In the genomic region with DNA sequence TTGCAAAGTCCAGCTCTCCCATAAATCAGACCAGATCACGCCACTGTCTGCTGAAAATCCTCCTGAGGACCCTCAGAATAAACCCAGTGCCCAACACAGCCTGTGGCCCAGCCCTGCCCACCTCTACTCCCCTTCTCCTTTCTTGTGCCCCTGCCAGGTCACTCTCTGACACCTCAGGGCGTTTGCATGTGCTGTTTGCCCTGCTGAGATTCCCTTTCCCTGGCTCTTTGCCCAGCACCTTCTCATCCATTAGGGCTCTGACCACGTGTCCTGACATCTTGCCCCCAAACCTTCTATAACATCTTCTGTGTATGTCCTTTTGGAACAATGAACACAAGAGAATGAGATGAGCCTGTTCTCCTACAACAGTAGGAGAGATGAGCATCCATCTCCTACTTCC, we compare ENCODE assay signal across 18 cellular contexts. TPM values are rescaled to one million over a fixed set of nuclear protein-coding genes. Genes with fewer than 3 reads are reported as not detected.
A peak's percentile ranks its signal among the peaks of the same experiment; 100 is the strongest.
DNase-seq lines count a peak whose midpoint lies in the region; ATAC-seq, FAIRE-seq and TF ChIP-seq lines count a peak whose summit lies in the region.
"Had no signal": no experiment of that assay in that cellular context is flagged by ENCODE, and none has a peak within 500 bp of the region (broad histone marks: within the 10 kb centered on the region; RNA-seq: fewer than 3 reads in every experiment).

No MANE protein-coding gene starts in this region.

- ATAC-seq in activated CD8-positive, alpha-beta memory T cell treated with anti-CD3 and anti-CD28 coated beads, Interleukin-2, amount 10 ng/mL, durations not matched to agents 7 days and 5 days: no peak
- ATAC-seq in stimulated activated naive B cell treated with anti-CD40 and anti-IgM and Interleukin-4, amounts not matched to agents 10 μg/mL and 1 μg/mL and 100 μg/mL, for 72 hours (replicated peaks): no peak
- ATAC-seq in GM18505 (IDR thresholded peaks at IDR 0.05; ENCODE audit: unreplicated experiment): no peak

- peaks cover 10% of the 10 kb centered on the region for H3K9me3 Mint-ChIP-seq in activated CD8-positive, alpha-beta memory T cell treated with anti-CD3 and anti-CD28 coated beads, Interleukin-2, amount 10 ng/mL, durations not matched to agents 7 days and 5 days (ENCODE audit: low read depth)
- peaks cover 3 to 11% (median 6%) of the 10 kb centered on the region in 6 donors for H3K9me3 Mint-ChIP-seq in immature natural killer cell
- peaks cover 10 to 12% of the 10 kb centered on the region in 2 donors for H3K9me3 Mint-ChIP-seq in stimulated activated naive B cell treated with anti-CD40 and anti-IgM and Interleukin-4, amounts not matched to agents 10 μg/mL and 1 μg/mL and 100 μg/mL, for 72 hours

- H3K27me3 Mint-ChIP-seq in activated CD8-positive, alpha-beta memory T cell treated with anti-CD3 and anti-CD28 coated beads, Interleukin-2, amount 10 ng/mL, durations not matched to agents 7 days and 5 days: peaks cover 2% of the 10 kb centered on the region
- H3K27me3 Mint-ChIP-seq in immature natural killer cell (ENCODE audit: low read depth in 3 of 3): peaks cover 9 to 16% (median 10%) of the 10 kb centered on the region in 3 donors
- peaks cover 0 to 6% of the 10 kb centered on the region in 2 donors for H3K27me3 Mint-ChIP-seq in stimulated activated naive B cell treated with anti-CD40 and anti-IgM and Interleukin-4, amounts not matched to agents 10 μg/mL and 1 μg/mL and 100 μg/mL, for 72 hours
- H3K27me3 Mint-ChIP-seq: CD4-positive, alpha-beta T cell had no signal

- DNase-seq in activated CD8-positive, alpha-beta memory T cell treated with anti-CD3 and anti-CD28 coated beads, Interleukin-2, amount 10 ng/mL, durations not matched to agents 7 days and 5 days: no peak
- DNase-seq in activated CD8-positive, alpha-beta memory T cell treated with anti-CD3 and anti-CD28 coated beads for 24 hours: no peak
- no peak for DNase-seq in GM19239 (ENCODE audit: insufficient read length, low spot score)
- DNase-seq in immature natural killer cell: no peak
- no peak for DNase-seq in stimulated activated naive B cell treated with anti-CD40 and anti-IgM and Interleukin-4, amounts not matched to agents 10 μg/mL and 1 μg/mL and 100 μg/mL, for 72 hours
- DNase-seq in RKO (ENCODE audit: low spot score): no peak
- DNase-seq in NCI-H1092 treated with DMSO at 0.1 percent for 48 hours (lab: John Stamatoyannopoulos, UW): no peak
- DNase-seq: AML-193; CD4-positive, alpha-beta T cell; IMR-90; NCI-H1417; NCI-H2029 treated with DMSO at 0.1 percent for 48 hours; NCI-H524; PC-9 had no signal

- H3K4me3 Mint-ChIP-seq in activated CD8-positive, alpha-beta memory T cell treated with anti-CD3 and anti-CD28 coated beads, Interleukin-2, amount 10 ng/mL, durations not matched to agents 7 days and 5 days: no peak overlapping the region
- peak overlapping the region; percentile 12 to 58 (median 36) for H3K4me3 Mint-ChIP-seq in immature natural killer cell
- no peak overlapping the region for H3K4me3 Mint-ChIP-seq in stimulated activated naive B cell treated with anti-CD40 and anti-IgM and Interleukin-4, amounts not matched to agents 10 μg/mL and 1 μg/mL and 100 μg/mL, for 72 hours
- H3K4me3 Mint-ChIP-seq: CD4-positive, alpha-beta T cell had no signal

- peaks cover 34% of the 10 kb centered on the region for H3K36me3 Mint-ChIP-seq in activated CD8-positive, alpha-beta memory T cell treated with anti-CD3 and anti-CD28 coated beads, Interleukin-2, amount 10 ng/mL, durations not matched to agents 7 days and 5 days
- H3K36me3 Mint-ChIP-seq in immature natural killer cell: peaks cover 4 to 14% (median 7%) of the 10 kb centered on the region in 3 donors
- H3K36me3 Mint-ChIP-seq in stimulated activated naive B cell treated with anti-CD40 and anti-IgM and Interleukin-4, amounts not matched to agents 10 μg/mL and 1 μg/mL and 100 μg/mL, for 72 hours: peaks cover 10 to 17% of the 10 kb centered on the region in 2 donors

- H3K4me1 Mint-ChIP-seq in activated CD8-positive, alpha-beta memory T cell treated with anti-CD3 and anti-CD28 coated beads, Interleukin-2, amount 10 ng/mL, durations not matched to agents 7 days and 5 days: peaks cover 56% of the 10 kb centered on the region
- H3K4me1 Mint-ChIP-seq in immature natural killer cell: peaks cover 76 to 78% of the 10 kb centered on the region in 2 donors
- peaks cover 28 to 34% of the 10 kb centered on the region in 2 donors for H3K4me1 Mint-ChIP-seq in stimulated activated naive B cell treated with anti-CD40 and anti-IgM and Interleukin-4, amounts not matched to agents 10 μg/mL and 1 μg/mL and 100 μg/mL, for 72 hours

- no peak for TF ChIP-seq POLR2A in GM18505 (IDR thresholded peaks at IDR 0.05; ENCODE audit: borderline replicate concordance, extremely low read depth, insufficient read depth, insufficient read length)

- FAIRE-seq in GM19239 (lab: Jason Lieb, UNC): peak; percentile 21

- CTCF ChIA-PET in activated CD8-positive, alpha-beta memory T cell treated with anti-CD3 and anti-CD28 coated beads, Interleukin-2, amount 10 ng/mL, durations not matched to agents 7 days and 5 days (lab: Charles Lee): interaction anchor here (1.0 to 4.2 kb wide), 6 partner anchors 9 to 54 kb away, joined by 3 to 21 read pairs (median 6); no protein-coding TSS in a partner anchor

- peak overlapping the region; percentile 80 for H3K27ac Mint-ChIP-seq in activated CD8-positive, alpha-beta memory T cell treated with anti-CD3 and anti-CD28 coated beads, Interleukin-2, amount 10 ng/mL, durations not matched to agents 7 days and 5 days
- H3K27ac Mint-ChIP-seq in immature natural killer cell: peak overlapping the region; percentile 41 to 85 (median 56)
- H3K27ac Mint-ChIP-seq in stimulated activated naive B cell treated with anti-CD40 and anti-IgM and Interleukin-4, amounts not matched to agents 10 μg/mL and 1 μg/mL and 100 μg/mL, for 72 hours: peak overlapping the region; percentile 14
- H3K27ac Mint-ChIP-seq: CD4-positive, alpha-beta T cell had no signal

RNA-seq across cellular contexts. Expression of gene NMUR1, which starts 18.5 kb away (rescaled TPM):
- 1 to 10 TPM; 3.6 to 8.6 TPM for total RNA-seq in activated CD8-positive, alpha-beta memory T cell treated with anti-CD3 and anti-CD28 coated beads, Interleukin-2, amount 10 ng/mL, durations not matched to agents 7 days and 5 days
- 10 to 100 TPM; 34.6 to 54.4 (median 37.2) TPM for polyA plus RNA-seq in immature natural killer cell
- total RNA-seq: A673, HT-29, IMR-90, LHCN-M2, PC-9 had no signal
- polyA plus RNA-seq: IMR-90 had no signal

RNA-seq across cellular contexts. Expression of gene TEX44, which starts 43.9 kb away (rescaled TPM):
- not detected for total RNA-seq in activated CD8-positive, alpha-beta memory T cell treated with anti-CD3 and anti-CD28 coated beads, Interleukin-2, amount 10 ng/mL, durations not matched to agents 7 days and 5 days
- not detected for polyA plus RNA-seq in immature natural killer cell
- total RNA-seq: A673; CD4-positive, alpha-beta T cell; HT-29; IMR-90; LHCN-M2; PC-9 had no signal
- polyA plus RNA-seq: IMR-90 had no signal

Comparison
In these comparisons a context has a peak if more than half of its experiments do, and no peak if none do; other contexts are left out.
1. H3K27ac Mint-ChIP-seq: peak in every context shown above with its lines; median percentile 80 in activated CD8-positive, alpha-beta memory T cell treated with anti-CD3 and anti-CD28 coated beads, Interleukin-2, amount 10 ng/mL, durations not matched to agents 7 days and 5 days; 56 in immature natural killer cell; 14 in stimulated activated naive B cell treated with anti-CD40 and anti-IgM and Interleukin-4, amounts not matched to agents 10 μg/mL and 1 μg/mL and 100 μg/mL, for 72 hours.
2. H3K4me3 Mint-ChIP-seq: peak in immature natural killer cell (5 of 5); none in activated CD8-positive, alpha-beta memory T cell treated with anti-CD3 and anti-CD28 coated beads, Interleukin-2, amount 10 ng/mL, durations not matched to agents 7 days and 5 days (single experiment) and stimulated activated naive B cell treated with anti-CD40 and anti-IgM and Interleukin-4, amounts not matched to agents 10 μg/mL and 1 μg/mL and 100 μg/mL, for 72 hours (0 of 2).